In genomic region chr6:87155272-87155919, GRCh38 we compare ENCODE assay signal across 8 cellular contexts. TPM values are rescaled to one million over a fixed set of nuclear protein-coding genes. Genes with fewer than 3 reads are reported as not detected.
DNase-seq lines count a peak whose midpoint lies in the region; ATAC-seq and TF ChIP-seq lines count a peak whose summit lies in the region.

TSS of gene ZNF292 (plus strand) at chr6:87155565. CDS start at chr6:87155592, 27 bp downstream.

- H3K27me3 ChIP-seq in esophagus (ENCODE audit: control insufficient read depth in 1 of 2, insufficient read depth in 2 of 2, low read length in 2 of 2) (no peaks in the 10 kb centered on the region), muscle layer of colon (ENCODE audit: control insufficient read depth in 1 of 2, insufficient read depth in 2 of 2, low read length in 2 of 2) (no peaks in the 10 kb centered on the region)

- DNase-seq in DMS153 (lab: John Stamatoyannopoulos, UW) = peak; percentile 99
- DNase-seq in Jurkat, Clone E6-1 (ENCODE audit: low read depth, low spot score) = peak; percentile 96
- peak; percentile 96 for DNase-seq in activated T-cell treated with anti-CD3 and anti-CD28 coated beads, Interleukin-2, amount 50 U/mL, for 24 hours
- DNase-seq in stimulated activated CD8-positive, alpha-beta memory T cell treated with anti-CD3 and anti-CD28 coated beads, Interleukin-7, amount 100 ng/mL, for 24 hours (ENCODE audit: low read depth) = peak; percentile 93

- H3K27me3 Mint-ChIP-seq in activated T-cell treated with anti-CD3 and anti-CD28 coated beads, Interleukin-2, amount 50 U/mL, for 24 hours = no peaks in the 10 kb centered on the region

- H3K9ac ChIP-seq in muscle layer of colon (ENCODE audit: low read length) = peak within 1 kb of the TSS; percentile 89

- H3K4me1 Mint-ChIP-seq in activated T-cell treated with anti-CD3 and anti-CD28 coated beads, Interleukin-2, amount 50 U/mL, for 24 hours (ENCODE audit: low read depth) = peaks cover 53% of the 10 kb centered on the region

- peaks cover 42% of the 10 kb centered on the region for H3K36me3 Mint-ChIP-seq in activated T-cell treated with anti-CD3 and anti-CD28 coated beads, Interleukin-2, amount 50 U/mL, for 24 hours (ENCODE audit: low read depth)

- peak within 1 kb of the TSS; percentile 93 for H3K4me3 ChIP-seq in Jurkat, Clone E6-1 (ENCODE audit: low read length)
- peak within 1 kb of the TSS; percentile 85 to 89 for H3K4me3 ChIP-seq in esophagus (ENCODE audit: low read depth in 1 of 2, low read length in 2 of 2)
- H3K4me3 ChIP-seq in muscle layer of colon (ENCODE audit: low read depth in 1 of 2, low read length in 2 of 2) = peak within 1 kb of the TSS; percentile 77 to 97

- H3K4me3 Mint-ChIP-seq in activated T-cell treated with anti-CD3 and anti-CD28 coated beads, Interleukin-2, amount 50 U/mL, for 24 hours = peak within 1 kb of the TSS; percentile 89

- H3K9me3 Mint-ChIP-seq in activated T-cell treated with anti-CD3 and anti-CD28 coated beads, Interleukin-2, amount 50 U/mL, for 24 hours = no peaks in the 10 kb centered on the region

- H3K9me3 ChIP-seq in esophagus (ENCODE audit: control insufficient read depth in 2 of 2, insufficient read depth in 1 of 2, low read depth in 1 of 2, low read length in 1 of 2) (no peaks in the 10 kb centered on the region), muscle layer of colon (ENCODE audit: low read length) (no peaks in the 10 kb centered on the region)

- 0 to 1% methylated on average over 61 to 69 of the region's 69 CpGs for WGBS in esophagus, 2 donors

- peak within 1 kb of the TSS; percentile 98 for H3K27ac Mint-ChIP-seq in activated T-cell treated with anti-CD3 and anti-CD28 coated beads, Interleukin-2, amount 50 U/mL, for 24 hours

- no peaks in the 10 kb centered on the region for H3K36me3 ChIP-seq in esophagus (ENCODE audit: control insufficient read depth in 2 of 2, insufficient read depth in 2 of 2, low read length in 1 of 2)
- H3K36me3 ChIP-seq in muscle layer of colon (ENCODE audit: insufficient read depth, low read length) = no peaks in the 10 kb centered on the region

- peaks cover 0 to 2% of the 10 kb centered on the region in 2 donors for H3K4me1 ChIP-seq in esophagus (ENCODE audit: control insufficient read depth in 2 of 2, insufficient read depth in 2 of 2, low read length in 1 of 2)
- peaks cover 26% of the 10 kb centered on the region for H3K4me1 ChIP-seq in muscle layer of colon (ENCODE audit: insufficient read depth, low read length)

- ATAC-seq in GM21619 (IDR thresholded peaks at IDR 0.05; ENCODE audit: unreplicated experiment) = peak; percentile 69

- H3K27ac ChIP-seq in esophagus (ENCODE audit: low read depth in 2 of 2, low read length in 1 of 2) (peak within 1 kb of the TSS; percentile 98 to 99), muscle layer of colon (ENCODE audit: low read depth, low read length) (peak within 1 kb of the TSS; percentile 98)

TF ChIP-seq in PFSK-1, 5 proteins besides CTCF, POLR2A, EP300 and RAD21:
- peak; percentile 51; the same call in 1 of the 2 replicates for TF ChIP-seq POLR2AphosphoS5 (IDR thresholded peaks at IDR 0.05; ENCODE audit: low read depth, low read length)
- TF ChIP-seq TAF1 (IDR thresholded peaks at IDR 0.05; ENCODE audit: borderline replicate concordance, insufficient read depth, low read length) = peak; percentile 83; the same call in 1 of the 2 replicates
- no peak for TF ChIP-seq REST (IDR thresholded peaks at IDR 0.05; ENCODE audit: insufficient read depth in 1 of 2, low read depth in 2 of 2, low read length in 2 of 2)
- peak; percentile 63; the same call in 1 of the 2 replicates for TF ChIP-seq SIN3A (IDR thresholded peaks at IDR 0.05; ENCODE audit: borderline replicate concordance, insufficient read depth, low read length)
- TF ChIP-seq FOXP2 (optimal IDR thresholded peaks at IDR 0.05; ENCODE audit: borderline replicate concordance, extremely low read depth, extremely low read length, insufficient read depth) = peak; percentile 95

RNA-seq across cellular contexts. Expression of gene ZNF292, which starts in this region (rescaled TPM):
- polyA plus RNA-seq in Jurkat, Clone E6-1 (2012; ENCODE audit: insufficient read depth, insufficient read length) = 10.3 TPM
- 9.0 TPM for polyA plus RNA-seq in PFSK-1 (2012; ENCODE audit: insufficient read length, low read depth)
- polyA plus RNA-seq in esophagus = 1 to 10 TPM; 4.2 to 6.1 TPM

Comparison
In these comparisons a context has a peak if more than half of its experiments do, and no peak if none do; other contexts are left out.
1. Peak in every context shown above with its lines: DNase-seq, ATAC-seq, H3K4me3 ChIP-seq and H3K27ac ChIP-seq.